24 cellular contexts compared by ENCODE assay signal in genomic region chr6:163395122-163395521, GRCh38.
"Had no signal": no experiment of that assay in that cellular context is flagged by ENCODE, and none has a peak within 500 bp of the region (broad histone marks: within the 10 kb centered on the region; RNA-seq: fewer than 3 reads in every experiment).

No MANE protein-coding gene starts in this region.

- H3K4me3 ChIP-seq: adrenal gland, ascending aorta, esophagus muscularis mucosa, heart left ventricle, left lung, lung, mucosa of descending colon, spleen, tibial artery had no signal

- H3K27ac ChIP-seq: adrenal gland, ascending aorta, esophagus muscularis mucosa, foreskin keratinocyte, heart left ventricle, left lung, tibial artery had no signal

- H3K4me1 ChIP-seq: ascending aorta had no signal

- H3K4me3 Mint-ChIP-seq: activated naive CD4-positive, alpha-beta T cell treated with anti-CD3 and anti-CD28 coated beads for 36 hours; activated naive CD8-positive, alpha-beta T cell treated with anti-CD3 and anti-CD28 coated beads for 36 hours; dendritic cell treated with granulocyte-macrophage colony-stimulating factor and Interleukin-4, amounts not matched to agents 40 ng/mL and 50 ng/mL, for 4 days; T-cell had no signal

- H3K27me3 ChIP-seq: adrenal gland, ascending aorta, esophagus muscularis mucosa, foreskin keratinocyte, heart left ventricle, left lung, tibial artery had no signal

- H3K9me3 Mint-ChIP-seq: activated naive CD4-positive, alpha-beta T cell treated with anti-CD3 and anti-CD28 coated beads for 36 hours; activated naive CD8-positive, alpha-beta T cell treated with anti-CD3 and anti-CD28 coated beads for 36 hours; dendritic cell treated with granulocyte-macrophage colony-stimulating factor and Interleukin-4, amounts not matched to agents 40 ng/mL and 50 ng/mL, for 4 days; T-cell had no signal

- H3K36me3 ChIP-seq: adrenal gland, ascending aorta, esophagus muscularis mucosa, heart left ventricle, left lung, spleen, tibial artery had no signal

- H3K27me3 Mint-ChIP-seq: dendritic cell treated with granulocyte-macrophage colony-stimulating factor and Interleukin-4, amounts not matched to agents 40 ng/mL and 50 ng/mL, for 4 days had no signal

- H3K9me3 ChIP-seq: adrenal gland, ascending aorta, esophagus muscularis mucosa, heart left ventricle, left lung, mucosa of descending colon, spleen, tibial artery had no signal

- ATAC-seq: foreskin keratinocyte, heart left ventricle, left lung, mucosa of descending colon, right cardiac atrium, T-cell had no signal

- H3K27ac Mint-ChIP-seq: activated naive CD4-positive, alpha-beta T cell treated with anti-CD3 and anti-CD28 coated beads for 36 hours; activated naive CD8-positive, alpha-beta T cell treated with anti-CD3 and anti-CD28 coated beads for 36 hours; T-cell had no signal

- H3K36me3 Mint-ChIP-seq: activated naive CD8-positive, alpha-beta T cell treated with anti-CD3 and anti-CD28 coated beads for 36 hours; T-cell had no signal

- DNase-seq: activated CD4-positive, alpha-beta T cell treated with anti-CD3 and anti-CD28 coated beads for 4 hours; activated CD4-positive, alpha-beta T cell treated with anti-CD3 and anti-CD28 coated beads, Interleukin-2, amount 50 U/mL, for 4 hours; activated effector memory CD4-positive, alpha-beta T cell treated with anti-CD3 and anti-CD28 coated beads, Interleukin-2, amount 50 U/mL, for 16 hours; activated naive CD4-positive, alpha-beta T cell treated with anti-CD3 and anti-CD28 coated beads for 36 hours; activated naive CD8-positive, alpha-beta T cell treated with anti-CD3 and anti-CD28 coated beads for 36 hours; adrenal gland; central memory CD4-positive, alpha-beta T cell; effector CD4-positive, alpha-beta T cell; foreskin keratinocyte; heart left ventricle; kidney glomerular epithelial cell; left lung; mesendoderm; mucosa of descending colon; posterior cingulate gyrus; right cardiac atrium; spleen; stimulated activated naive CD4-positive, alpha-beta T cell; T-cell; tibial artery had no signal
